ENCODE assay signal across 8 cellular contexts in the genomic region with DNA sequence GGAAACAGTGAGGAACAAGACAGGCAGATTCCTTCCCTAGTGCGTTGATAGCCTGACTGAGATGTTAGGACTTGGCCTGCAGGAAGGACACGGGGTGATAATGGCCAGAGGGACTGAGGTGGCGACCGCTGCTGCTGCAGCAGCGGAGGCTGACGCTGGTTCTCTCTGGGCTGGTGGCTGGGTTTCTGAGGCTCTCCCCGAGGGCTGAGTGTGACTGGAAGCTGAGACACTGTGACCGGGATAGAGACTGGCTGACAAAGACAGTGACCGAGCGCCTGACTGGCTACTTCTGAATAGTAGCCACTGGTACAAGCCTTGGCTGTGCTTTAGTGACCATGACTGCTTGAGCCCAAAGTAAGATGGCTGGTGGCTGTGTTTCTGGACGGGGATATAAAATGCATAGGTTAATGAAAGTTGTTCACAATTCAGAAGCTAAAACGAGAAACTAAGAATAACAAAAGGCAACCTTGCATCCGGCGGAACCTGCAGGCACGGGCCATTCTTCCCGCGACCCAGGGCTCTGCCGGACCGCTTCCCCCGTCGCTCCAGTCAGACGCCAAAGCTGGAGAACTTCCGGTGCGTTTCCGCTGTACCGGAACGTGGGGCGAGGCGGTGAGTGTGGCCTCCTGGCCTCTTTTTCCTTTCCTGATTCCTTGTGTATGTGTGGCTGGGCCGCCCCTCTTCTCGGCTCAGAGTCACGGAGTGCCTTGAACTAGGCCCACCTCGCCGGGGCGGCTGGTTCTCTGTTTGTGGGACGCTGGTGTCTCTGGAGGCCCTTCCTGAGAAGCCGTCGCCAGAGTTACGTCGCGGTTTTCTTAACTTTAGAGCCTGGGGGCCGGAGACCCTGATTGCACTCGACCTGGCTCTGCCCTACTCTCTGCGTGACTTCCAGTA. TPM values are rescaled to one million over a fixed set of nuclear protein-coding genes. Genes with fewer than 3 reads are reported as not detected.
DNase-seq lines count a peak whose midpoint lies in the region; ATAC-seq, FAIRE-seq and TF ChIP-seq lines count a peak whose summit lies in the region.

AAR2 (plus strand) TSS at position 587 of the 894 bp plus-strand sequence. CDS start 3,391 bp downstream, outside the sequence.

- DNase-seq in GM04503 (ENCODE audit: low read depth) (peak; percentile 29), NCI-H345 treated with DMSO at 0.1 percent for 48 hours (lab: John Stamatoyannopoulos, UW; ENCODE audit: unreplicated experiment) (peak; percentile 76), kidney (peak; percentile 93)
- peak; percentile 79 for DNase-seq in activated CD4-positive, CD25-positive, alpha-beta regulatory T cell treated with anti-CD3 and anti-CD28 coated beads, Interleukin-2, amount 50 U/mL, for 72 hours
- DNase-seq in central memory CD8-positive, alpha-beta T cell (ENCODE audit: low spot score in 2 of 2) = peak; percentile 59 to 67
- DNase-seq in stimulated activated CD4-positive, alpha-beta T cell treated with anti-CD3 and anti-CD28 coated beads, Interleukin-12 subunit alpha, Interleukin-12 subunit beta, amount 100 ng/mL, for 48 hours (ENCODE audit: low read depth in 2 of 3, low spot score in 1 of 3) = peak; percentile 73 to 82 (median 73)

- peaks cover 8% of the 10 kb centered on the region for H3K36me3 Mint-ChIP-seq in central memory CD8-positive, alpha-beta T cell (ENCODE audit: insufficient read depth)

- H3K27ac ChIP-seq in kidney (ENCODE audit: low read depth in 2 of 2, low read length in 2 of 2) = peak within 1 kb of the TSS in 1 of 2 donors; percentile 28

- H3K36me3 ChIP-seq in kidney (ENCODE audit: control insufficient read depth in 1 of 2, insufficient read depth in 2 of 2, low read length in 2 of 2) = peaks cover 0 to 8% of the 10 kb centered on the region in 2 donors

- peaks cover 6 to 10% of the 10 kb centered on the region in 2 donors for H3K4me1 ChIP-seq in kidney (ENCODE audit: control insufficient read depth in 1 of 2, insufficient read depth in 1 of 2, low read depth in 1 of 2, low read length in 2 of 2)

- no peaks in the 10 kb centered on the region for H3K9me3 ChIP-seq in kidney (ENCODE audit: control insufficient read depth in 1 of 2, low read length in 2 of 2)

- H3K27ac Mint-ChIP-seq in central memory CD8-positive, alpha-beta T cell (ENCODE audit: low read depth) = peak within 1 kb of the TSS; percentile 99

- peak; percentile 78 for ATAC-seq in HG02973 (IDR thresholded peaks at IDR 0.05; ENCODE audit: unreplicated experiment)
- ATAC-seq in central memory CD8-positive, alpha-beta T cell (replicated peaks; ENCODE audit: extremely low read depth, poor library complexity, severe bottlenecking) = peak; percentile 84
- no peak for ATAC-seq in GM19351 (IDR thresholded peaks at IDR 0.05; ENCODE audit: unreplicated experiment)

- H3K4me3 Mint-ChIP-seq in central memory CD8-positive, alpha-beta T cell = peak within 1 kb of the TSS; percentile 97

- H3K4me3 ChIP-seq in kidney (ENCODE audit: low read length in 2 of 2) = peak within 1 kb of the TSS; percentile 79 to 97

- intact Hi-C loops in kidney (cut with DNase I) = no loop called here

- FAIRE-seq in kidney (lab: Jason Lieb, UNC) = no peak

- no peaks in the 10 kb centered on the region for H3K9me3 Mint-ChIP-seq in central memory CD8-positive, alpha-beta T cell

- H3K9ac ChIP-seq in kidney (ENCODE audit: low read length in 2 of 2) = peak within 1 kb of the TSS; percentile 70 to 94

- peaks cover 13% of the 10 kb centered on the region for H3K27me3 Mint-ChIP-seq in central memory CD8-positive, alpha-beta T cell

- TF ChIP-seq CTCF in kidney (IDR thresholded peaks at IDR 0.05; ENCODE audit: borderline replicate concordance, extremely low read depth, insufficient read depth) = no peak

- peaks cover 30% of the 10 kb centered on the region for H3K4me1 Mint-ChIP-seq in central memory CD8-positive, alpha-beta T cell

RNA-seq across cellular contexts. Expression of gene AAR2, which starts in this region (rescaled TPM):
- total RNA-seq in kidney = 27.8 TPM
- 29.7 TPM for polyA plus RNA-seq in kidney (ENCODE audit: insufficient read depth, low read depth, low replicate concordance)

Comparison
In these comparisons a context has a peak if more than half of its experiments do, and no peak if none do; other contexts are left out.
1. DNase-seq: peak in every context shown above with its lines; median percentile 93 in kidney; 79 in activated CD4-positive, CD25-positive, alpha-beta regulatory T cell treated with anti-CD3 and anti-CD28 coated beads, Interleukin-2, amount 50 U/mL, for 72 hours; 76 in NCI-H345 treated with DMSO at 0.1 percent for 48 hours; 73 in stimulated activated CD4-positive, alpha-beta T cell treated with anti-CD3 and anti-CD28 coated beads, Interleukin-12 subunit alpha, Interleukin-12 subunit beta, amount 100 ng/mL, for 48 hours; 63 in central memory CD8-positive, alpha-beta T cell; 29 in GM04503.